Comparison of ENCODE assay signal across 1 cellular context in the genomic region with DNA sequence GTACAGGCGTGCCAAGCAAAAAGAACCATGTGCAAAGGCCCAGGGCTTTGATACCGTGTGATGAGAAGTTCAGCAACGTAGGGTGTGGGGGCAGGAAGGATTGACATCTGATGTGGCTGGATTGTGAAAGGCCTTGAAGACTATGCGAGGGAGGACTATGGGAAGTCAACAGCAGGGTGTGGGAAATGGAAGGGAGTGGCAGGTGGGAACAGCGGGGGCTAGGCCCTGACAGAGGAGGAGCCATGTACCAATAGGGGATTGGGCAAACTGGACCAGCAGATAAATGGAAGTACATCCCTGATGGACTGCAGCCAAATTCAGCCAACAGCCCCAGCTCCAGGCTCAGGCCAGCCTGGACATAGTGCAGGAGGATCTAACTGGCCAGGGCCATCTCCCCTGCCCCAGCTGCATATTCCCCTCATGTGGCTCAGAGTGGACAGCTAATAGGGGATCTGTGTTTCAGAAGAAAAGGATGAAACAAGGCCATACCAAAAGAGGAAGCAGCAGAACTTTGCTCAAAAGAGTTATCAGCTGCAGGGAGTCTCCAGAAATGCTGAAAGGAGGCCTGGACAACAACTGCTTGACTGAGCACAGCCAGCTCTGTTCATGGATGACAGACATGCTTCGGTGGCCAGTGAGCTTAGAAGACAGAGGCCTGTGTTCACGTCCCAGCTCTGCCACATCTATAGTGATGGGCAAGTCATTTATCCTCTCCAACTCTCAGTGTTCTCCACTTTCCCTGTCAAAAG.
TF ChIP-seq lines count a peak whose summit lies in the region.

No MANE protein-coding gene starts in this region.

TF ChIP-seq in H1, 55 proteins besides CTCF, POLR2A, EP300 and RAD21:
- TF ChIP-seq, protein P1, sequence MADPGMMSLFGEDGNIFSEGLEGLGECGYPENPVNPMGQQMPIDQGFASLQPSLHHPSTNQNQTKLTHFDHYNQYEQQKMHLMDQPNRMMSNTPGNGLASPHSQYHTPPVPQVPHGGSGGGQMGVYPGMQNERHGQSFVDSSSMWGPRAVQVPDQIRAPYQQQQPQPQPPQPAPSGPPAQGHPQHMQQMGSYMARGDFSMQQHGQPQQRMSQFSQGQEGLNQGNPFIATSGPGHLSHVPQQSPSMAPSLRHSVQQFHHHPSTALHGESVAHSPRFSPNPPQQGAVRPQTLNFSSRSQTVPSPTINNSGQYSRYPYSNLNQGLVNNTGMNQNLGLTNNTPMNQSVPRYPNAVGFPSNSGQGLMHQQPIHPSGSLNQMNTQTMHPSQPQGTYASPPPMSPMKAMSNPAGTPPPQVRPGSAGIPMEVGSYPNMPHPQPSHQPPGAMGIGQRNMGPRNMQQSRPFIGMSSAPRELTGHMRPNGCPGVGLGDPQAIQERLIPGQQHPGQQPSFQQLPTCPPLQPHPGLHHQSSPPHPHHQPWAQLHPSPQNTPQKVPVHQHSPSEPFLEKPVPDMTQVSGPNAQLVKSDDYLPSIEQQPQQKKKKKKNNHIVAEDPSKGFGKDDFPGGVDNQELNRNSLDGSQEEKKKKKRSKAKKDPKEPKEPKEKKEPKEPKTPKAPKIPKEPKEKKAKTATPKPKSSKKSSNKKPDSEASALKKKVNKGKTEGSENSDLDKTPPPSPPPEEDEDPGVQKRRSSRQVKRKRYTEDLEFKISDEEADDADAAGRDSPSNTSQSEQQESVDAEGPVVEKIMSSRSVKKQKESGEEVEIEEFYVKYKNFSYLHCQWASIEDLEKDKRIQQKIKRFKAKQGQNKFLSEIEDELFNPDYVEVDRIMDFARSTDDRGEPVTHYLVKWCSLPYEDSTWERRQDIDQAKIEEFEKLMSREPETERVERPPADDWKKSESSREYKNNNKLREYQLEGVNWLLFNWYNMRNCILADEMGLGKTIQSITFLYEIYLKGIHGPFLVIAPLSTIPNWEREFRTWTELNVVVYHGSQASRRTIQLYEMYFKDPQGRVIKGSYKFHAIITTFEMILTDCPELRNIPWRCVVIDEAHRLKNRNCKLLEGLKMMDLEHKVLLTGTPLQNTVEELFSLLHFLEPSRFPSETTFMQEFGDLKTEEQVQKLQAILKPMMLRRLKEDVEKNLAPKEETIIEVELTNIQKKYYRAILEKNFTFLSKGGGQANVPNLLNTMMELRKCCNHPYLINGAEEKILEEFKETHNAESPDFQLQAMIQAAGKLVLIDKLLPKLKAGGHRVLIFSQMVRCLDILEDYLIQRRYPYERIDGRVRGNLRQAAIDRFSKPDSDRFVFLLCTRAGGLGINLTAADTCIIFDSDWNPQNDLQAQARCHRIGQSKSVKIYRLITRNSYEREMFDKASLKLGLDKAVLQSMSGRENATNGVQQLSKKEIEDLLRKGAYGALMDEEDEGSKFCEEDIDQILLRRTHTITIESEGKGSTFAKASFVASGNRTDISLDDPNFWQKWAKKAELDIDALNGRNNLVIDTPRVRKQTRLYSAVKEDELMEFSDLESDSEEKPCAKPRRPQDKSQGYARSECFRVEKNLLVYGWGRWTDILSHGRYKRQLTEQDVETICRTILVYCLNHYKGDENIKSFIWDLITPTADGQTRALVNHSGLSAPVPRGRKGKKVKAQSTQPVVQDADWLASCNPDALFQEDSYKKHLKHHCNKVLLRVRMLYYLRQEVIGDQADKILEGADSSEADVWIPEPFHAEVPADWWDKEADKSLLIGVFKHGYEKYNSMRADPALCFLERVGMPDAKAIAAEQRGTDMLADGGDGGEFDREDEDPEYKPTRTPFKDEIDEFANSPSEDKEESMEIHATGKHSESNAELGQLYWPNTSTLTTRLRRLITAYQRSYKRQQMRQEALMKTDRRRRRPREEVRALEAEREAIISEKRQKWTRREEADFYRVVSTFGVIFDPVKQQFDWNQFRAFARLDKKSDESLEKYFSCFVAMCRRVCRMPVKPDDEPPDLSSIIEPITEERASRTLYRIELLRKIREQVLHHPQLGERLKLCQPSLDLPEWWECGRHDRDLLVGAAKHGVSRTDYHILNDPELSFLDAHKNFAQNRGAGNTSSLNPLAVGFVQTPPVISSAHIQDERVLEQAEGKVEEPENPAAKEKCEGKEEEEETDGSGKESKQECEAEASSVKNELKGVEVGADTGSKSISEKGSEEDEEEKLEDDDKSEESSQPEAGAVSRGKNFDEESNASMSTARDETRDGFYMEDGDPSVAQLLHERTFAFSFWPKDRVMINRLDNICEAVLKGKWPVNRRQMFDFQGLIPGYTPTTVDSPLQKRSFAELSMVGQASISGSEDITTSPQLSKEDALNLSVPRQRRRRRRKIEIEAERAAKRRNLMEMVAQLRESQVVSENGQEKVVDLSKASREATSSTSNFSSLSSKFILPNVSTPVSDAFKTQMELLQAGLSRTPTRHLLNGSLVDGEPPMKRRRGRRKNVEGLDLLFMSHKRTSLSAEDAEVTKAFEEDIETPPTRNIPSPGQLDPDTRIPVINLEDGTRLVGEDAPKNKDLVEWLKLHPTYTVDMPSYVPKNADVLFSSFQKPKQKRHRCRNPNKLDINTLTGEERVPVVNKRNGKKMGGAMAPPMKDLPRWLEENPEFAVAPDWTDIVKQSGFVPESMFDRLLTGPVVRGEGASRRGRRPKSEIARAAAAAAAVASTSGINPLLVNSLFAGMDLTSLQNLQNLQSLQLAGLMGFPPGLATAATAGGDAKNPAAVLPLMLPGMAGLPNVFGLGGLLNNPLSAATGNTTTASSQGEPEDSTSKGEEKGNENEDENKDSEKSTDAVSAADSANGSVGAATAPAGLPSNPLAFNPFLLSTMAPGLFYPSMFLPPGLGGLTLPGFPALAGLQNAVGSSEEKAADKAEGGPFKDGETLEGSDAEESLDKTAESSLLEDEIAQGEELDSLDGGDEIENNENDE (IDR thresholded peaks at IDR 0.05; ENCODE audit: insufficient replicate concordance, low read length) = no peak
- no peak for TF ChIP-seq SP4 (IDR thresholded peaks at IDR 0.05; ENCODE audit: low read length)
- TF ChIP-seq, protein P2, sequence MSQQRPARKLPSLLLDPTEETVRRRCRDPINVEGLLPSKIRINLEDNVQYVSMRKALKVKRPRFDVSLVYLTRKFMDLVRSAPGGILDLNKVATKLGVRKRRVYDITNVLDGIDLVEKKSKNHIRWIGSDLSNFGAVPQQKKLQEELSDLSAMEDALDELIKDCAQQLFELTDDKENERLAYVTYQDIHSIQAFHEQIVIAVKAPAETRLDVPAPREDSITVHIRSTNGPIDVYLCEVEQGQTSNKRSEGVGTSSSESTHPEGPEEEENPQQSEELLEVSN (IDR thresholded peaks at IDR 0.05) = no peak
- TF ChIP-seq ZNF274 (IDR thresholded peaks at IDR 0.05; ENCODE audit: borderline replicate concordance, extremely low read depth, low read length) = no peak
- TF ChIP-seq CEBPB (IDR thresholded peaks at IDR 0.05; ENCODE audit: low read depth, low read length) = no peak
- no peak for TF ChIP-seq BRCA1 (IDR thresholded peaks at IDR 0.05; ENCODE audit: low read depth, low read length)
- no peak for TF ChIP-seq KDM4A (IDR thresholded peaks at IDR 0.05; ENCODE audit: low read depth, low read length, severe bottlenecking)
- TF ChIP-seq SIN3A (conservative IDR thresholded peaks at IDR 0.05 in 1 of 2, IDR thresholded peaks at IDR 0.05 in 1 of 2; ENCODE audit: low read depth in 1 of 2, low read length in 2 of 2) = no peak
- no peak for TF ChIP-seq POU5F1 (IDR thresholded peaks at IDR 0.05; ENCODE audit: low read depth, low read length)
- TF ChIP-seq EGR1 (IDR thresholded peaks at IDR 0.05; ENCODE audit: borderline replicate concordance, low read depth, low read length) = no peak
- no peak for TF ChIP-seq NRF1 (IDR thresholded peaks at IDR 0.05; ENCODE audit: low read depth, low read length)
- TF ChIP-seq HDAC6 (IDR thresholded peaks at IDR 0.05; ENCODE audit: low read depth, low read length) = no peak
- no peak for TF ChIP-seq CBX8 (IDR thresholded peaks at IDR 0.05; ENCODE audit: borderline replicate concordance, low read depth, low read length)
- no peak for TF ChIP-seq MAFK (IDR thresholded peaks at IDR 0.05; ENCODE audit: low read depth, low read length)
- TF ChIP-seq CBX5 (IDR thresholded peaks at IDR 0.05; ENCODE audit: low read depth, low read length) = no peak
